ENCODE assay signal across 27 cellular contexts in the genomic region with DNA sequence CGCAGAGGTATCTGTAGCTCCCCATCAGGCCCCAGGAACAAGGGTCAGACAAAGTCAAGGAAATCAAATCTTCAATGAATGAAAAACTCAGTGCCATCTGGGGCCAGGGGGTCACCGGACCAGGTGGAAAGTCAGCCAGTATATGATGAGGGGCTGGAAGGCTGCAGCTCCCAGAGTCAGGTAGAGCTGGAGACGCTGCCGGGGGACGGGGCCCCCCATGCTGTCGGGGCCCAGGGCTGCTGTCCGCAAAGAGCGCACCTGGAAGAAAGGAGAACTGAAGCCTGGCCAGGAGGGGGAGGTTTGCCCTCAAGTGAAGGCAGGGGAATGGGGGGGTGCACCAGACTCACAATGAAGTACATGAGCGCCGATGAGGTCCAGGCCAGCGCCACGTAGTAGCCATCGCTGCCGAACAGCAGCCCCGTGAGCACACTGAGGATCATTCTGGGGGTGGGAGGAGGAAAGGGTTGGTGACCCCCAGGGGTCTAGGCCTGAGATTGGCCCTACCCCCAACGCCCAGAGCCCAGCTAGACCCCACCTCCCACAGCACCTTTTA. TPM values are rescaled to one million over a fixed set of nuclear protein-coding genes. Genes with fewer than 3 reads are reported as not detected.
"Had no signal": no experiment of that assay in that cellular context is flagged by ENCODE, and none has a peak within 500 bp of the region (broad histone marks: within the 10 kb centered on the region; RNA-seq: fewer than 3 reads in every experiment).

No MANE protein-coding gene starts in this region.

- H3K36me3 ChIP-seq: neutrophil, ovary, prostate gland, uterus had no signal

- H3K27ac ChIP-seq: brain microvascular endothelial cell, neutrophil, ovary, prostate gland, skin epidermis, uterus had no signal

- H3K36me3 Mint-ChIP-seq: natural killer cell had no signal

- H3K9me3 ChIP-seq: heart left ventricle, neutrophil, ovary, prostate gland, uterus had no signal

- FAIRE-seq: astrocyte had no signal

- H3K9me3 Mint-ChIP-seq: activated naive CD4-positive, alpha-beta T cell treated with anti-CD3 and anti-CD28 coated beads, Interleukin-2, amount 10 ng/mL, durations not matched to agents 7 days and 5 days; activated naive CD8-positive, alpha-beta T cell treated with anti-CD3 and anti-CD28 coated beads, Interleukin-2, amount 10 ng/mL, durations not matched to agents 7 days and 5 days; activated T-helper 1 cell treated with anti-CD3 and anti-CD28 coated beads, Interleukin-12 subunit alpha, Interleukin-12 subunit beta, Interleukin-2, Interleukin-4 antibody, amounts not matched to agents 30 ng/mL and 10 ng/mL and 1 ng/mL, durations not matched to agents 14 hours and 24 hours and 36 hours; endodermal cell; natural killer cell; stimulated activated naive CD8-positive, alpha-beta T cell treated with anti-CD3 and anti-CD28 coated beads, Interleukin-15, amount 100 ng/mL, for 72 hours; type B pancreatic cell had no signal

- H3K4me3 ChIP-seq: heart left ventricle, ovary, prostate gland, skin epidermis, uterus had no signal

- ATAC-seq: esophagus mucosa; heart left ventricle; natural killer cell; sciatic nerve; stimulated activated naive CD8-positive, alpha-beta T cell treated with anti-CD3 and anti-CD28 coated beads, Interleukin-15, amount 100 ng/mL, for 72 hours had no signal

- H3K4me3 Mint-ChIP-seq: activated naive CD4-positive, alpha-beta T cell treated with anti-CD3 and anti-CD28 coated beads, Interleukin-2, amount 10 ng/mL, durations not matched to agents 7 days and 5 days; activated naive CD8-positive, alpha-beta T cell treated with anti-CD3 and anti-CD28 coated beads, Interleukin-2, amount 10 ng/mL, durations not matched to agents 7 days and 5 days; endodermal cell; natural killer cell; stimulated activated naive CD8-positive, alpha-beta T cell treated with anti-CD3 and anti-CD28 coated beads, Interleukin-15, amount 100 ng/mL, for 72 hours had no signal

- H3K27me3 ChIP-seq: brain microvascular endothelial cell, heart left ventricle, ovary, uterus had no signal

- H3K27ac Mint-ChIP-seq: activated naive CD4-positive, alpha-beta T cell treated with anti-CD3 and anti-CD28 coated beads, Interleukin-2, amount 10 ng/mL, durations not matched to agents 7 days and 5 days; activated naive CD8-positive, alpha-beta T cell treated with anti-CD3 and anti-CD28 coated beads, Interleukin-2, amount 10 ng/mL, durations not matched to agents 7 days and 5 days; endodermal cell; type B pancreatic cell had no signal

- DNase-seq: activated CD4-positive, alpha-beta T cell treated with anti-CD3 and anti-CD28 coated beads for 4 hours; activated CD4-positive, alpha-beta T cell treated with anti-CD3 and anti-CD28 coated beads, Interleukin-2, amount 50 U/mL, for 4 hours; activated gamma-delta T cell; activated naive CD4-positive, alpha-beta T cell treated with anti-CD3 and anti-CD28 coated beads, Interleukin-2, amount 10 ng/mL, durations not matched to agents 7 days and 5 days; activated naive CD8-positive, alpha-beta T cell treated with anti-CD3 and anti-CD28 coated beads, Interleukin-2, amount 10 ng/mL, durations not matched to agents 7 days and 5 days; amniotic stem cell; brain microvascular endothelial cell; foreskin fibroblast; mesenchymal stem cell; natural killer cell; retina; stimulated activated CD4-positive, alpha-beta T cell treated with anti-CD3 and anti-CD28 coated beads, Interleukin-12 subunit alpha, Interleukin-12 subunit beta, amount 100 ng/mL, for 4 hours; stimulated activated CD4-positive, alpha-beta T cell treated with anti-CD3 and anti-CD28 coated beads, Interleukin-4, amount 100 ng/mL, for 1 hour; stimulated activated naive CD8-positive, alpha-beta T cell treated with anti-CD3 and anti-CD28 coated beads, Interleukin-15, amount 100 ng/mL, for 72 hours; uterus had no signal

RNA-seq across cellular contexts. Expression of a gene that starts 7.1 kb away (rescaled TPM):
- total RNA-seq: activated naive CD8-positive, alpha-beta T cell treated with anti-CD3 and anti-CD28 coated beads, Interleukin-2, amount 10 ng/mL, durations not matched to agents 7 days and 5 days; activated T-helper 1 cell treated with anti-CD3 and anti-CD28 coated beads, Interleukin-12 subunit alpha, Interleukin-12 subunit beta, Interleukin-2, Interleukin-4 antibody, amounts not matched to agents 30 ng/mL and 10 ng/mL and 1 ng/mL, durations not matched to agents 14 hours and 24 hours and 36 hours; esophagus mucosa; lower leg skin; natural killer cell had no signal
